8 cellular contexts compared by ENCODE assay signal in genomic region chrX:152941328-152942111, GRCh38.
A peak's percentile ranks its signal among the peaks of the same experiment; 100 is the strongest.
DNase-seq lines count a peak whose midpoint lies in the region; ATAC-seq lines count a peak whose summit lies in the region.

No MANE protein-coding gene starts in this region.

- peak; percentile 99 for DNase-seq in AG20443 (ENCODE audit: low spot score)
- peak; percentile 92 for DNase-seq in NCI-H2227 treated with DMSO at 0.1 percent for 48 hours (lab: John Stamatoyannopoulos, UW)
- DNase-seq in activated CD4-positive, CD25-positive, alpha-beta regulatory T cell (lab: John Stamatoyannopoulos, UW): peak; percentile 64 to 85 (median 76)
- peak; percentile 90 for DNase-seq in central memory CD4-positive, alpha-beta T cell
- peak; percentile 91 for DNase-seq in inferior parietal cortex (ENCODE audit: extremely low spot score)
- DNase-seq in stimulated activated CD4-positive, alpha-beta T cell treated with anti-CD3 and anti-CD28 coated beads, Interleukin-12 subunit alpha, Interleukin-12 subunit beta, amount 100 ng/mL, for 24 hours (ENCODE audit: low read depth in 2 of 2): peak; percentile 76 to 80

- ATAC-seq in GM19023 (IDR thresholded peaks at IDR 0.05; ENCODE audit: unreplicated experiment) (peak; percentile 82), HG03196 (IDR thresholded peaks at IDR 0.05; ENCODE audit: unreplicated experiment) (peak; percentile 96)

Comparison
In these comparisons a context has a peak if more than half of its experiments do, and no peak if none do; other contexts are left out.
1. Peak in every context shown above with its lines: DNase-seq and ATAC-seq.